24 cellular contexts compared by ENCODE assay signal in the genomic region with DNA sequence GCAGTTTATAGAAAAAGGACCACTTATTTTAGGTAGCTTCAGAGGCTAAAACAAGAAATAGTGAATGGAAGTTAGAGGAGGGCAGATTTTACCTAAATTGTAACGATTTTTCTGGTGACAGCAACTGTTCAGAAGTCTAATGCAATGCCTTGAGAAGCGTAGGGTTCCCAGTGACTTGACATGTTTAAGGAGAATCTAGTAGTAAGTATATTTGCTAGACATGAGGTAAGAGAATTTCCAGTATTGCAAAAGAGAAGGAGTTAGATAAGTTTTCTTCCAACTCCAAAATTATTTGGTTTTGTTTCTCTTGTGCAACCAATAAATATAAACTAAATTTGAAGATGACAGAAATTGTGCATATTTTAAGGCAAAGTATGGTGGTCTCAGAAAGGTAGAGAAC.
A peak's percentile ranks its signal among the peaks of the same experiment; 100 is the strongest.
DNase-seq lines count a peak whose midpoint lies in the region; ATAC-seq and TF ChIP-seq lines count a peak whose summit lies in the region.
"Had no signal": no experiment of that assay in that cellular context is flagged by ENCODE, and none has a peak within 500 bp of the region (broad histone marks: within the 10 kb centered on the region; RNA-seq: fewer than 3 reads in every experiment).

No MANE protein-coding gene starts in this region.

- H3K27ac ChIP-seq in mesenchymal stem cell (ENCODE audit: low read length, poor library complexity, severe bottlenecking): no peak overlapping the region
- H3K27ac ChIP-seq in stomach: no peak overlapping the region
- H3K27ac ChIP-seq: BLaER1 treated with 17β-estradiol and CSF1 and Interleukin-3, amounts not matched to agents 10 nM and 100 nM; KMS-11 had no signal

- H3K9ac ChIP-seq in adipocyte (ENCODE audit: low read length) (no peak overlapping the region), mesenchymal stem cell (ENCODE audit: low read length) (no peak overlapping the region)
- H3K9ac ChIP-seq: BLaER1 treated with 17β-estradiol and CSF1 and Interleukin-3, amounts not matched to agents 10 nM and 100 nM; KMS-11 had no signal

- no peak overlapping the region for H3K4me3 Mint-ChIP-seq in activated T-cell treated with anti-CD3 and anti-CD28 coated beads, Interleukin-2, amount 50 U/mL, for 72 hours
- H3K4me3 Mint-ChIP-seq: CD4-positive, alpha-beta T cell; GM23338; HFFc6 had no signal

- H3K14ac ChIP-seq in mesenchymal stem cell (ENCODE audit: low read length in 2 of 2): no peak overlapping the region

- H2AK5ac ChIP-seq in mesenchymal stem cell (ENCODE audit: low read length, severe bottlenecking): no peak overlapping the region

- H2AFZ ChIP-seq in mesenchymal stem cell (ENCODE audit: low read depth, low read length): no peak overlapping the region
- H2AFZ ChIP-seq: GM23338 had no signal

- TF ChIP-seq POLR2A in stomach (IDR thresholded peaks at IDR 0.05) (no peak), lower leg skin (IDR thresholded peaks at IDR 0.05) (no peak)

- no peak overlapping the region for H2BK120ac ChIP-seq in mesenchymal stem cell (ENCODE audit: low read depth, low read length)

- peaks cover 0 to under 1% of the 10 kb centered on the region in 2 donors for H3K36me3 Mint-ChIP-seq in activated T-cell treated with anti-CD3 and anti-CD28 coated beads, Interleukin-2, amount 50 U/mL, for 72 hours (ENCODE audit: insufficient read depth in 2 of 2)

- H2BK12ac ChIP-seq in mesenchymal stem cell (ENCODE audit: low read length in 2 of 2): no peak overlapping the region

- no peak overlapping the region for H4K91ac ChIP-seq in mesenchymal stem cell (ENCODE audit: low read length)

- H3K4me2 ChIP-seq in mesenchymal stem cell (ENCODE audit: low read length, poor library complexity, severe bottlenecking): no peak overlapping the region
- H3K4me2 ChIP-seq: GM23338, KMS-11 had no signal

- H3K4me3 ChIP-seq in adipocyte (ENCODE audit: low read length): no peak overlapping the region
- H3K4me3 ChIP-seq in mesenchymal stem cell (ENCODE audit: insufficient read depth in 1 of 2, low read depth in 1 of 2, low read length in 2 of 2): no peak overlapping the region
- H3K4me3 ChIP-seq in stomach: no peak overlapping the region
- no peak overlapping the region for H3K4me3 ChIP-seq in lower leg skin (ENCODE audit: low read depth, poor library complexity, severe bottlenecking)
- H3K4me3 ChIP-seq: BLaER1 treated with 17β-estradiol and CSF1 and Interleukin-3, amounts not matched to agents 10 nM and 100 nM; GM23338; HAP-1 had no signal

- no peak overlapping the region for H4K8ac ChIP-seq in mesenchymal stem cell (ENCODE audit: low read length)

- H2BK5ac ChIP-seq in mesenchymal stem cell (ENCODE audit: low read depth, low read length, poor library complexity, severe bottlenecking): no peak overlapping the region

- H3K4me1 ChIP-seq in adipocyte (ENCODE audit: control insufficient read depth, insufficient read depth, low read length) (peaks cover 5% of the 10 kb centered on the region), mesenchymal stem cell (ENCODE audit: control insufficient read depth, insufficient read depth, low read depth, low read length) (no peaks in the 10 kb centered on the region), stomach (no peaks in the 10 kb centered on the region)
- H3K4me1 ChIP-seq: HAP-1 had no signal

- no peaks in the 10 kb centered on the region for H3K27me3 Mint-ChIP-seq in activated T-cell treated with anti-CD3 and anti-CD28 coated beads, Interleukin-2, amount 50 U/mL, for 72 hours (ENCODE audit: low read depth)
- H3K27me3 Mint-ChIP-seq: CD4-positive, alpha-beta T cell had no signal

- no peaks in the 10 kb centered on the region for H3K9me3 Mint-ChIP-seq in activated T-cell treated with anti-CD3 and anti-CD28 coated beads, Interleukin-2, amount 50 U/mL, for 72 hours
- H3K9me3 Mint-ChIP-seq: CD4-positive, alpha-beta T cell; HFFc6 had no signal

- H3K36me3 ChIP-seq in adipocyte (ENCODE audit: control insufficient read depth, insufficient read depth, low read length, severe bottlenecking) (no peaks in the 10 kb centered on the region), mesenchymal stem cell (ENCODE audit: control insufficient read depth in 1 of 2, insufficient read depth in 2 of 2, low read depth in 1 of 2, low read length in 2 of 2) (no peaks in the 10 kb centered on the region), stomach (no peaks in the 10 kb centered on the region)
- H3K36me3 ChIP-seq: HAP-1 had no signal

- no peak for ATAC-seq in activated T-cell treated with anti-CD3 and anti-CD28 coated beads, Interleukin-2, amount 50 U/mL, for 72 hours (replicated peaks in 1 of 2)

- 91% methylated on average over 2 of the region's 2 CpGs for WGBS in mesenchymal stem cell
- WGBS in stomach, 5 donors: 92 to 97% (median 95%) methylated on average over 2 of the region's 2 CpGs
- 91 to 93% methylated on average over 2 of the region's 2 CpGs for WGBS in lower leg skin, 2 donors

- TF ChIP-seq CTCF in stomach (IDR thresholded peaks at IDR 0.05) (no peak), lower leg skin (IDR thresholded peaks at IDR 0.05) (no peak)

- H3K27ac Mint-ChIP-seq in activated T-cell treated with anti-CD3 and anti-CD28 coated beads, Interleukin-2, amount 50 U/mL, for 72 hours: peak overlapping the region; percentile 54
- H3K27ac Mint-ChIP-seq: CD4-positive, alpha-beta T cell; GM23338; HFFc6 had no signal

- H3K23ac ChIP-seq in mesenchymal stem cell (ENCODE audit: low read length in 2 of 2): no peak overlapping the region

- intact Hi-C loops in stomach (cut with DNase I; ENCODE audit: low total_unique reads): no loop called here
- intact Hi-C loops in lower leg skin (cut with DNase I; ENCODE audit: low total_unique reads): no loop called here

- no peak for DNase-seq in activated T-cell treated with anti-CD3 and anti-CD28 coated beads, Interleukin-2, amount 50 U/mL, for 72 hours
- DNase-seq in activated T-cell treated with anti-CD3 and anti-CD28 coated beads, Interleukin-2, amount 50 U/mL, for 1 hour: no peak
- DNase-seq in adipocyte (ENCODE audit: low read depth) (peak; percentile 32), fibroblast of gingiva (ENCODE audit: low read depth) (peak; percentile 9), mesenchymal stem cell (peak; percentile 35), GOT3 (lab: John Stamatoyannopoulos, UW) (no peak), stomach (no peak), lower leg skin (ENCODE audit: low spot score in 2 of 2) (no peak)
- DNase-seq: AML-193; CD4-positive, alpha-beta T cell; HFFc6; MV-4-11; NCI-H1105 treated with DMSO at 0.1 percent for 48 hours; NCI-H146; NCI-H1930; NCI-H2107; NCI-H446 treated with DMSO at 0.1 percent for 48 hours; NCI-H526; Right ventricle myocardium superior; RPMI8226 had no signal

- no peak overlapping the region for H2BK15ac ChIP-seq in mesenchymal stem cell (ENCODE audit: low read depth, poor library complexity, severe bottlenecking)

- no peak overlapping the region for H3K4ac ChIP-seq in mesenchymal stem cell (ENCODE audit: low read depth in 1 of 2, low read length in 2 of 2)

- no peaks in the 10 kb centered on the region for H3K9me3 ChIP-seq in adipocyte (ENCODE audit: control insufficient read depth, low read length)
- H3K9me3 ChIP-seq in mesenchymal stem cell (ENCODE audit: control insufficient read depth, low read length): no peaks in the 10 kb centered on the region
- no peaks in the 10 kb centered on the region for H3K9me3 ChIP-seq in stomach
- H3K9me3 ChIP-seq: HAP-1 had no signal

- no peak for TF ChIP-seq EP300 in stomach (IDR thresholded peaks at IDR 0.05)

- peaks cover 23% of the 10 kb centered on the region for H3K4me1 Mint-ChIP-seq in activated T-cell treated with anti-CD3 and anti-CD28 coated beads, Interleukin-2, amount 50 U/mL, for 72 hours (ENCODE audit: low read depth)

- H3K27me3 ChIP-seq in adipocyte (replicated peaks; ENCODE audit: control insufficient read depth, insufficient read depth, low read length): no peaks in the 10 kb centered on the region
- no peaks in the 10 kb centered on the region for H3K27me3 ChIP-seq in mesenchymal stem cell (ENCODE audit: control insufficient read depth in 1 of 2, insufficient read depth in 1 of 2, low read length in 2 of 2)
- no peaks in the 10 kb centered on the region for H3K27me3 ChIP-seq in stomach
- H3K27me3 ChIP-seq: BLaER1 treated with 17β-estradiol and CSF1 and Interleukin-3, amounts not matched to agents 10 nM and 100 nM had no signal

- H3K18ac ChIP-seq in mesenchymal stem cell (ENCODE audit: low read depth in 1 of 2, low read length in 2 of 2): no peak overlapping the region

- H3K79me1 ChIP-seq in mesenchymal stem cell (replicated peaks; ENCODE audit: low read length, poor library complexity, severe bottlenecking): peaks cover 10% of the 10 kb centered on the region

Comparison
In these comparisons a context has a peak if more than half of its experiments do, and no peak if none do; other contexts are left out.
1. DNase-seq: peak in adipocyte (single experiment), fibroblast of gingiva (single experiment) and mesenchymal stem cell (single experiment); none in activated T-cell treated with anti-CD3 and anti-CD28 coated beads, Interleukin-2, amount 50 U/mL, for 72 hours (0 of 2), activated T-cell treated with anti-CD3 and anti-CD28 coated beads, Interleukin-2, amount 50 U/mL, for 1 hour (single experiment), GOT3 (single experiment), stomach (single experiment) and lower leg skin (0 of 2).